Comparison of ENCODE assay signal across 12 cellular contexts in genomic region chr9:128704356-128704670, GRCh38. TPM values are rescaled to one million over a fixed set of nuclear protein-coding genes. Genes with fewer than 3 reads are reported as not detected.
DNase-seq lines count a peak whose midpoint lies in the region; ATAC-seq lines count a peak whose summit lies in the region.
"Had no signal": no experiment of that assay in that cellular context is flagged by ENCODE, and none has a peak within 500 bp of the region (broad histone marks: within the 10 kb centered on the region; RNA-seq: fewer than 3 reads in every experiment).

No MANE protein-coding gene starts in this region.

- H3K4me3 ChIP-seq in SK-N-MC = no peak overlapping the region
- H3K4me3 ChIP-seq: colonic mucosa had no signal

- H3K27me3 Mint-ChIP-seq in activated T-cell treated with anti-CD3 and anti-CD28 coated beads, Interleukin-2, amount 50 U/mL, for 4 hours (ENCODE audit: low read depth) = no peaks in the 10 kb centered on the region
- H3K27me3 Mint-ChIP-seq in immature natural killer cell (ENCODE audit: low read depth in 3 of 3) = peaks cover 0 to 2% (median 0%) of the 10 kb centered on the region in 3 donors
- no peaks in the 10 kb centered on the region for H3K27me3 Mint-ChIP-seq in stimulated activated naive B cell treated with anti-CD40 and anti-IgM and Interleukin-4, amounts not matched to agents 10 μg/mL and 1 μg/mL and 100 μg/mL, for 72 hours

- no peaks in the 10 kb centered on the region for H3K9me3 Mint-ChIP-seq in activated T-cell treated with anti-CD3 and anti-CD28 coated beads, Interleukin-2, amount 50 U/mL, for 4 hours
- no peaks in the 10 kb centered on the region for H3K9me3 Mint-ChIP-seq in immature natural killer cell
- no peaks in the 10 kb centered on the region for H3K9me3 Mint-ChIP-seq in stimulated activated naive B cell treated with anti-CD40 and anti-IgM and Interleukin-4, amounts not matched to agents 10 μg/mL and 1 μg/mL and 100 μg/mL, for 72 hours

- H3K36me3 Mint-ChIP-seq in activated T-cell treated with anti-CD3 and anti-CD28 coated beads, Interleukin-2, amount 50 U/mL, for 4 hours (ENCODE audit: insufficient read depth) = no peaks in the 10 kb centered on the region
- no peaks in the 10 kb centered on the region for H3K36me3 Mint-ChIP-seq in immature natural killer cell
- H3K36me3 Mint-ChIP-seq in stimulated activated naive B cell treated with anti-CD40 and anti-IgM and Interleukin-4, amounts not matched to agents 10 μg/mL and 1 μg/mL and 100 μg/mL, for 72 hours = peaks cover 0 to 3% of the 10 kb centered on the region in 2 donors

- no peak overlapping the region for H3K27ac Mint-ChIP-seq in immature natural killer cell
- H3K27ac Mint-ChIP-seq in stimulated activated naive B cell treated with anti-CD40 and anti-IgM and Interleukin-4, amounts not matched to agents 10 μg/mL and 1 μg/mL and 100 μg/mL, for 72 hours = no peak overlapping the region

- no peak for ATAC-seq in activated T-cell treated with anti-CD3 and anti-CD28 coated beads, Interleukin-2, amount 50 U/mL, for 4 hours
- no peak for ATAC-seq in stimulated activated naive B cell treated with anti-CD40 and anti-IgM and Interleukin-4, amounts not matched to agents 10 μg/mL and 1 μg/mL and 100 μg/mL, for 72 hours (replicated peaks)
- no peak for ATAC-seq in GM18511 (IDR thresholded peaks at IDR 0.05; ENCODE audit: unreplicated experiment)
- ATAC-seq in GM21786 (IDR thresholded peaks at IDR 0.05; ENCODE audit: unreplicated experiment) = no peak

- 0 out of 2 replicates have a peak overlapping the region, but pooled peaks have one; percentile 36 for H3K27ac ChIP-seq in SK-N-MC
- H3K27ac ChIP-seq: colonic mucosa had no signal

- no peaks in the 10 kb centered on the region for H3K9me3 ChIP-seq in SK-N-MC (ENCODE audit: low read depth, low read length)
- H3K9me3 ChIP-seq: colonic mucosa had no signal

- H3K36me3 ChIP-seq in SK-N-MC (ENCODE audit: insufficient read depth, low read length) = no peaks in the 10 kb centered on the region
- H3K36me3 ChIP-seq: colonic mucosa had no signal

- no peak overlapping the region for H3K9ac ChIP-seq in SK-N-MC (ENCODE audit: insufficient read length)

- peaks cover 7% of the 10 kb centered on the region for H3K4me1 Mint-ChIP-seq in activated T-cell treated with anti-CD3 and anti-CD28 coated beads, Interleukin-2, amount 50 U/mL, for 4 hours (ENCODE audit: low read depth)
- H3K4me1 Mint-ChIP-seq in immature natural killer cell = peaks cover 6 to 10% of the 10 kb centered on the region in 2 donors
- peaks cover 15 to 21% of the 10 kb centered on the region in 2 donors for H3K4me1 Mint-ChIP-seq in stimulated activated naive B cell treated with anti-CD40 and anti-IgM and Interleukin-4, amounts not matched to agents 10 μg/mL and 1 μg/mL and 100 μg/mL, for 72 hours

- H3K4me3 Mint-ChIP-seq in activated T-cell treated with anti-CD3 and anti-CD28 coated beads, Interleukin-2, amount 50 U/mL, for 4 hours = peak overlapping the region; percentile 16
- peak overlapping the region; percentile 21 to 69 (median 52) for H3K4me3 Mint-ChIP-seq in immature natural killer cell
- H3K4me3 Mint-ChIP-seq in stimulated activated naive B cell treated with anti-CD40 and anti-IgM and Interleukin-4, amounts not matched to agents 10 μg/mL and 1 μg/mL and 100 μg/mL, for 72 hours = peak overlapping the region; percentile 13 to 14

- no peak for DNase-seq in activated T-cell treated with anti-CD3 and anti-CD28 coated beads, Interleukin-2, amount 50 U/mL, for 4 hours
- DNase-seq in activated T-cell treated with anti-CD3 and anti-CD28 coated beads, Interleukin-2, amount 50 U/mL, for 1 hour = no peak
- DNase-seq in SK-N-MC (ENCODE audit: low read depth, low spot score) (no peak), immature natural killer cell (no peak), pons (ENCODE audit: low spot score) (no peak)
- no peak for DNase-seq in stimulated activated naive B cell treated with anti-CD40 and anti-IgM and Interleukin-4, amounts not matched to agents 10 μg/mL and 1 μg/mL and 100 μg/mL, for 72 hours
- DNase-seq: activated gamma-delta T cell, colonic mucosa, DND-41, NCI-H2171 treated with DMSO at 0.1 percent for 48 hours had no signal

RNA-seq across cellular contexts. Expression of gene PKN3, which starts 2.0 kb away (rescaled TPM):
- 10 to 100 TPM in 1 of 3 donors, 1 to 10 TPM in 2; 5.5 to 10.1 (median 8.1) TPM for total RNA-seq in activated T-cell treated with anti-CD3 and anti-CD28 coated beads, Interleukin-2, amount 50 U/mL, for 4 hours
- 1 to 10 TPM; 2.1 to 3.9 (median 2.9) TPM for polyA plus RNA-seq in immature natural killer cell

RNA-seq across cellular contexts. Expression of gene SET, which starts 15.3 kb away (rescaled TPM):
- 100 to 1,000 TPM; 761 to 865 (median 792) TPM for total RNA-seq in activated T-cell treated with anti-CD3 and anti-CD28 coated beads, Interleukin-2, amount 50 U/mL, for 4 hours
- polyA plus RNA-seq in immature natural killer cell = 100 to 1,000 TPM; 151 to 233 (median 232) TPM

RNA-seq across cellular contexts. Expression of gene ZDHHC12, which starts 19.6 kb away (rescaled TPM):
- 10 to 100 TPM; 41.7 to 44.9 (median 43.3) TPM for total RNA-seq in activated T-cell treated with anti-CD3 and anti-CD28 coated beads, Interleukin-2, amount 50 U/mL, for 4 hours
- polyA plus RNA-seq in immature natural killer cell = 10 to 100 TPM; 63.7 to 76.6 (median 66.6) TPM

RNA-seq across cellular contexts. Expression of gene DYNC2I2, which starts 47.7 kb away (rescaled TPM):
- 10 to 100 TPM; 27.4 to 37.4 (median 32.0) TPM for total RNA-seq in activated T-cell treated with anti-CD3 and anti-CD28 coated beads, Interleukin-2, amount 50 U/mL, for 4 hours
- polyA plus RNA-seq in immature natural killer cell = 10 to 100 TPM in 1 of 3 donors, 1 to 10 TPM in 2; 1.6 to 10.8 (median 4.7) TPM
